Comparison of ENCODE assay signal across 1 cellular context in the genomic region with DNA sequence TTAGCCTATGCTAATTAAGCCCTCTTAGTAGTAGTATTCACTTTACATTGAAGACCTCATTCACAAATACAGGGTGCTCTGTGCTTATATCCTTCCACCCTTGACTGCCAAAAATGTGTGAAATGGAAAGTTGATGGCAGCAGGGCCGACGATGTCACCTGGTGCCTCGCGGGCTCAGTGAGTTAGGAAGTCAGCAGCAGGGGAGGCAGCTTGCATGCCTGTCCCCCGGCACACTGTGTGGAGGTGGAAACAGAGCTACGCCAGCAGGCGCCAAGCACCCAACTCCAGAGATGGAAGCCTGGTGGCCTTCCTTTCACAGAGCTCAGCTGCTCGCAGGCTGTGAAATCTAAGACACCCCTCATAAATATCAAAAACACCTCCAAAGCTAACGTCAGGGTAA.
TF ChIP-seq lines count a peak whose summit lies in the region.

No MANE protein-coding gene starts in this region.

TF ChIP-seq in SK-N-SH, 30 proteins besides CTCF, POLR2A, EP300 and RAD21:
- no peak for TF ChIP-seq YY1 (IDR thresholded peaks at IDR 0.05; ENCODE audit: low read depth)
- no peak for TF ChIP-seq NRF1 (IDR thresholded peaks at IDR 0.05; ENCODE audit: low read depth, low read length)
- no peak for TF ChIP-seq RCOR1 (IDR thresholded peaks at IDR 0.05; ENCODE audit: low read length)
- TF ChIP-seq FOXJ3 (CRISPR knock-in tag; IDR thresholded peaks at IDR 0.05), result no peak
- TF ChIP-seq SIN3A (IDR thresholded peaks at IDR 0.05; ENCODE audit: borderline replicate concordance, low read depth, low read length), result no peak
- TF ChIP-seq, protein P1, sequence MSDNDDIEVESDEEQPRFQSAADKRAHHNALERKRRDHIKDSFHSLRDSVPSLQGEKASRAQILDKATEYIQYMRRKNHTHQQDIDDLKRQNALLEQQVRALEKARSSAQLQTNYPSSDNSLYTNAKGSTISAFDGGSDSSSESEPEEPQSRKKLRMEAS (IDR thresholded peaks at IDR 0.05; ENCODE audit: low read depth), result no peak
- no peak for TF ChIP-seq TCF12 (IDR thresholded peaks at IDR 0.05)
- TF ChIP-seq, protein P2, sequence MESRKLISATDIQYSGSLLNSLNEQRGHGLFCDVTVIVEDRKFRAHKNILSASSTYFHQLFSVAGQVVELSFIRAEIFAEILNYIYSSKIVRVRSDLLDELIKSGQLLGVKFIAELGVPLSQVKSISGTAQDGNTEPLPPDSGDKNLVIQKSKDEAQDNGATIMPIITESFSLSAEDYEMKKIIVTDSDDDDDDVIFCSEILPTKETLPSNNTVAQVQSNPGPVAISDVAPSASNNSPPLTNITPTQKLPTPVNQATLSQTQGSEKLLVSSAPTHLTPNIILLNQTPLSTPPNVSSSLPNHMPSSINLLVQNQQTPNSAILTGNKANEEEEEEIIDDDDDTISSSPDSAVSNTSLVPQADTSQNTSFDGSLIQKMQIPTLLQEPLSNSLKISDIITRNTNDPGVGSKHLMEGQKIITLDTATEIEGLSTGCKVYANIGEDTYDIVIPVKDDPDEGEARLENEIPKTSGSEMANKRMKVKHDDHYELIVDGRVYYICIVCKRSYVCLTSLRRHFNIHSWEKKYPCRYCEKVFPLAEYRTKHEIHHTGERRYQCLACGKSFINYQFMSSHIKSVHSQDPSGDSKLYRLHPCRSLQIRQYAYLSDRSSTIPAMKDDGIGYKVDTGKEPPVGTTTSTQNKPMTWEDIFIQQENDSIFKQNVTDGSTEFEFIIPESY (IDR thresholded peaks at IDR 0.05; ENCODE audit: borderline replicate concordance, low read depth), result no peak
- TF ChIP-seq ELF1 (IDR thresholded peaks at IDR 0.05), result no peak
- TF ChIP-seq GATA2 (CRISPR knock-in tag; IDR thresholded peaks at IDR 0.05), result no peak
